In the genomic region with DNA sequence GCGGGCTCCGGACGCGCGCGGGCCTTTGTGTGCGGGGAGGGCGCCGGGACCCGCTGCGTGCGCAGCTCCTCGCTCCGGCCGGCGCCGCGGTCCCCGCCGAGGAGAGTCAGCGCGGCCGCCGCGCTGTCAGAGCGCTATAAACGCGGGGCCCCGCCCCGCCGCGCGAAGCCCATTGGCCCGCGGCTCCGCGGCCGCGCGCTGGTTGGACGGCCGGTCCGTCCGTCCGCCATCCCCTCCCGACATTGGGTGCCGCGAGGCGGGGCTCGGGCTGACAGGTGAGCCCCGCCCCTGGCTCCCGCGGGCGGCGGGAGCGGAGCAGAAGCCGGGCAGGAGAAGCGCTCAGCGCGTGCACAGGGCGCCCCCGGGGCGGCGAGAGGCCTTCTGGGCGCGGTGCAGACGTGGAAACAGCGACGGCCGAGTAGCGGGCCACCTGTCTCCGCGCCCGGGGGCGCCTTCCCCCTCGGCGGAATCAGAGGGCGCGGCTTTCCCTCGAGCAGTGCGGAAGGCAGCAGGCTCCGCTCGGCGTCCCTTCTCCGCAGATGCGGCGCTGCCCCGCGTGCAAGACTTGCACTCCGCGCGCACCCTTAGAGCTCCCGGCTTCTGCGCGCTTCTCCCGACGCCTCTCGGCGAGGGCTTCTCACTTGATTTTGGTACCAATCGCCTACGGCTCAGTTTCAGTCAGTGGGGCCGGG, we compare ENCODE assay signal across 8 cellular contexts. TPM values are rescaled to one million over a fixed set of nuclear protein-coding genes. Genes with fewer than 3 reads are reported as not detected.
A peak's percentile ranks its signal among the peaks of the same experiment; 100 is the strongest.
DNase-seq lines count a peak whose midpoint lies in the region; ATAC-seq and TF ChIP-seq lines count a peak whose summit lies in the region.

A gene with protein sequence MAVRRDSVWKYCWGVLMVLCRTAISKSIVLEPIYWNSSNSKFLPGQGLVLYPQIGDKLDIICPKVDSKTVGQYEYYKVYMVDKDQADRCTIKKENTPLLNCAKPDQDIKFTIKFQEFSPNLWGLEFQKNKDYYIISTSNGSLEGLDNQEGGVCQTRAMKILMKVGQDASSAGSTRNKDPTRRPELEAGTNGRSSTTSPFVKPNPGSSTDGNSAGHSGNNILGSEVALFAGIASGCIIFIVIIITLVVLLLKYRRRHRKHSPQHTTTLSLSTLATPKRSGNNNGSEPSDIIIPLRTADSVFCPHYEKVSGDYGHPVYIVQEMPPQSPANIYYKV (minus strand): TSS at position 111 of the 692 bp plus-strand sequence. CDS start 698 bp downstream, outside the sequence.

- H3K36me3 Mint-ChIP-seq in T-helper 1 cell treated with Interleukin-12 subunit alpha and Interleukin-12 subunit beta and Interleukin-4 antibody, amounts not matched to agents 30 μg/mL and 1 μg/mL, for 36 hours (ENCODE audit: low read depth), result peaks cover 2% of the 10 kb centered on the region

- H3K27me3 ChIP-seq in left ventricle myocardium inferior (ENCODE audit: low read depth), result no peaks in the 10 kb centered on the region
- no peaks in the 10 kb centered on the region for H3K27me3 ChIP-seq in prostate gland (replicated peaks; ENCODE audit: insufficient read depth)

- H3K4me1 ChIP-seq in left ventricle myocardium inferior (peaks cover 50% of the 10 kb centered on the region), prostate gland (replicated peaks) (no peaks in the 10 kb centered on the region)

- TF ChIP-seq CTCF in GM12875 (IDR thresholded peaks at IDR 0.05; ENCODE audit: borderline replicate concordance, insufficient read depth, low read depth, low read length), result peak; percentile 22; the same call in 1 of the 2 replicates
- no peak for TF ChIP-seq CTCF in left ventricle myocardium inferior (IDR thresholded peaks at IDR 0.05; ENCODE audit: borderline replicate concordance)
- peak in 2 of 4 experiments; percentile 30 to 37 for TF ChIP-seq CTCF in prostate gland (IDR thresholded peaks at IDR 0.05)

- H3K4me1 Mint-ChIP-seq in T-helper 1 cell treated with Interleukin-12 subunit alpha and Interleukin-12 subunit beta and Interleukin-4 antibody, amounts not matched to agents 30 μg/mL and 1 μg/mL, for 36 hours (ENCODE audit: low read depth), result peaks cover 18% of the 10 kb centered on the region

- H3K27ac ChIP-seq in left ventricle myocardium inferior (replicated peaks) (peak within 1 kb of the TSS; percentile 89), prostate gland (peak within 1 kb of the TSS; percentile 80 to 81)

- WGBS in prostate gland, result under 1% methylated on average over 75 of the region's 102 CpGs

- H3K9me3 ChIP-seq in left ventricle myocardium inferior (replicated peaks), result no peaks in the 10 kb centered on the region
- H3K9me3 ChIP-seq in prostate gland, result no peaks in the 10 kb centered on the region

- peaks cover 42% of the 10 kb centered on the region for H3K27me3 Mint-ChIP-seq in T-helper 1 cell treated with Interleukin-12 subunit alpha and Interleukin-12 subunit beta and Interleukin-4 antibody, amounts not matched to agents 30 μg/mL and 1 μg/mL, for 36 hours (ENCODE audit: low read depth)

- H3K36me3 ChIP-seq in left ventricle myocardium inferior, result peaks cover under 1% of the 10 kb centered on the region
- H3K36me3 ChIP-seq in prostate gland, result no peaks in the 10 kb centered on the region

- ATAC-seq in HG02623 (IDR thresholded peaks at IDR 0.05; ENCODE audit: unreplicated experiment), result peak; percentile 96

- no peaks in the 10 kb centered on the region for H3K9me3 Mint-ChIP-seq in T-helper 1 cell treated with Interleukin-12 subunit alpha and Interleukin-12 subunit beta and Interleukin-4 antibody, amounts not matched to agents 30 μg/mL and 1 μg/mL, for 36 hours

- peak within 1 kb of the TSS; percentile 82 for H3K27ac Mint-ChIP-seq in T-helper 1 cell treated with Interleukin-12 subunit alpha and Interleukin-12 subunit beta and Interleukin-4 antibody, amounts not matched to agents 30 μg/mL and 1 μg/mL, for 36 hours

- peak within 1 kb of the TSS; percentile 95 for H3K4me3 Mint-ChIP-seq in T-helper 1 cell treated with Interleukin-12 subunit alpha and Interleukin-12 subunit beta and Interleukin-4 antibody, amounts not matched to agents 30 μg/mL and 1 μg/mL, for 36 hours

- H3K4me3 ChIP-seq in GM12875 (ENCODE audit: low read depth, low read length) (peak within 1 kb of the TSS; percentile 67), left ventricle myocardium inferior (peak within 1 kb of the TSS; percentile 77), prostate gland (peak within 1 kb of the TSS; percentile 64 to 69)

- peak; percentile 93 for TF ChIP-seq POLR2A in prostate gland (IDR thresholded peaks at IDR 0.05)

- intact Hi-C loops in left ventricle myocardium inferior (cut with micrococcal nuclease) (no loop called here), prostate gland (cut with DNase I) (loop anchor here (10.0 kb wide), 2 partner anchors 379 to 599 kb away; no protein-coding TSS in a partner anchor)

- DNase-seq in NCI-H1105 (lab: John Stamatoyannopoulos, UW) (peak; percentile 98), amygdala (lab: John Stamatoyannopoulos, UW) (peak; percentile 17 to 93 (median 80)), left ventricle myocardium inferior (peak; percentile 88), prostate gland (ENCODE audit: low spot score) (peak; percentile 88), ureter (ENCODE audit: low spot score) (peak; percentile 92)

RNA-seq across cellular contexts. Expression of the gene that starts here (rescaled TPM):
- total RNA-seq in left ventricle myocardium inferior, result 10.1 TPM
- total RNA-seq in prostate gland, result 10 to 100 TPM; 46.1 to 52.4 TPM
- 26.4 TPM for total RNA-seq in ureter

Comparison
In these comparisons a context has a peak if more than half of its experiments do, and no peak if none do; other contexts are left out.
1. Peak in every context shown above with its lines: DNase-seq, ATAC-seq, H3K4me3 ChIP-seq and H3K27ac ChIP-seq.